ENCODE assay signal across 11 cellular contexts in genomic region chr2:3522851-3523481, GRCh38. TPM values are rescaled to one million over a fixed set of nuclear protein-coding genes. Genes with fewer than 3 reads are reported as not detected.
DNase-seq lines count a peak whose midpoint lies in the region; ATAC-seq and TF ChIP-seq lines count a peak whose summit lies in the region.
"Had no signal": no experiment of that assay in that cellular context is flagged by ENCODE, and none has a peak within 500 bp of the region (broad histone marks: within the 10 kb centered on the region; RNA-seq: fewer than 3 reads in every experiment).

No MANE protein-coding gene starts in this region.

- DNase-seq in BE2C = no peak
- DNase-seq in fibroblast of villous mesenchyme (ENCODE audit: low read depth) = peak; percentile 88
- no peak for DNase-seq in OCI-LY7 (ENCODE audit: low spot score)
- DNase-seq in HEK293T (ENCODE audit: extremely low spot score) = no peak
- DNase-seq in medulla oblongata (ENCODE audit: extremely low spot score) = no peak
- DNase-seq: activated CD4-positive, alpha-beta T cell treated with anti-CD3 and anti-CD28 coated beads for 48 hours; midbrain; NCI-H1048 had no signal

- CTCF ChIA-PET in OCI-LY7 (lab: Charles Lee; ENCODE audit: unreplicated experiment) = no interaction called here
- CTCF ChIA-PET in HEK293T (lab: Yijun Ruan, JAX) = no interaction called here

- H3K27me3 ChIP-seq in BE2C (no peaks in the 10 kb centered on the region), rectal smooth muscle tissue (ENCODE audit: control insufficient read depth, insufficient read depth, low read length) (no peaks in the 10 kb centered on the region)

- H3K36me3 ChIP-seq in BE2C = no peaks in the 10 kb centered on the region
- H3K36me3 ChIP-seq in rectal smooth muscle tissue (ENCODE audit: control insufficient read depth, insufficient read depth, low read length) = no peaks in the 10 kb centered on the region
- H3K36me3 ChIP-seq in OCI-LY7 (ENCODE audit: insufficient read depth, low read length) = no peaks in the 10 kb centered on the region

- no peak overlapping the region for H3K4me2 ChIP-seq in OCI-LY7 (ENCODE audit: low read length)

- H3K9me3 ChIP-seq in BE2C (no peaks in the 10 kb centered on the region), OCI-LY7 (ENCODE audit: low read length) (no peaks in the 10 kb centered on the region)

- no peak for ATAC-seq in HG03108 (IDR thresholded peaks at IDR 0.05; ENCODE audit: unreplicated experiment)

- H3K4me3 ChIP-seq in BE2C (ENCODE audit: low read depth, low read length) (peak overlapping the region; percentile 25), fibroblast of villous mesenchyme (ENCODE audit: low read depth, low read length) (peak overlapping the region; percentile 6), rectal smooth muscle tissue (ENCODE audit: low read length) (no peak overlapping the region), OCI-LY7 (ENCODE audit: low read depth, low read length, poor library complexity, severe bottlenecking) (no peak overlapping the region)

- TF ChIP-seq CTCF in BE2C (IDR thresholded peaks at IDR 0.05; ENCODE audit: low read depth, low read length) (no peak), VCaP (conservative IDR thresholded peaks at IDR 0.05) (no peak), fibroblast of villous mesenchyme (IDR thresholded peaks at IDR 0.05; ENCODE audit: insufficient read depth, low read depth, low read length) (no peak), OCI-LY7 (conservative IDR thresholded peaks at IDR 0.05; ENCODE audit: low read length) (no peak)

- no peaks in the 10 kb centered on the region for H4K20me1 ChIP-seq in OCI-LY7 (ENCODE audit: insufficient read depth, low read length)

- no peaks in the 10 kb centered on the region for H3K9me2 ChIP-seq in OCI-LY7 (ENCODE audit: insufficient read depth, low read length)

- POLR2A ChIA-PET in OCI-LY7 (lab: Charles Lee) = interaction anchor here (0.6 kb wide), 1 partner anchor 1422 kb away, joined by 6 read pairs; no protein-coding TSS in a partner anchor
- POLR2A ChIA-PET in HEK293T (lab: Yijun Ruan, JAX) = no interaction called here

- H3K27ac ChIP-seq in VCaP (peak overlapping the region; percentile 92), rectal smooth muscle tissue (ENCODE audit: low read depth, low read length) (peak overlapping the region; percentile 84), OCI-LY7 (ENCODE audit: low read depth, low read length, poor library complexity, severe bottlenecking) (no peak overlapping the region)

- no TSS peak for BruUV-seq in OCI-LY7 (replicated peaks; lab: Mats Ljungman, UMichigan)

- H2AFZ ChIP-seq in OCI-LY7 (ENCODE audit: low read length) = no peak overlapping the region

- peaks cover 5% of the 10 kb centered on the region; the same call in 1 of the 2 replicates for H3K79me2 ChIP-seq in OCI-LY7 (ENCODE audit: insufficient read depth, low read depth, low read length)

- intact Hi-C loops in OCI-LY7 (cut with micrococcal nuclease; ENCODE audit: unreplicated experiment) = no loop called here

- H3K9ac ChIP-seq in rectal smooth muscle tissue (ENCODE audit: low read length) = no peak overlapping the region

- H3K4me1 ChIP-seq in BE2C = peaks cover 18% of the 10 kb centered on the region
- H3K4me1 ChIP-seq in rectal smooth muscle tissue (ENCODE audit: control insufficient read depth, insufficient read depth, low read length) = peaks cover 33% of the 10 kb centered on the region
- H3K4me1 ChIP-seq in OCI-LY7 (ENCODE audit: insufficient read depth, low read length, poor library complexity, severe bottlenecking) = peaks cover 16% of the 10 kb centered on the region

TF ChIP-seq in HEK293T, 16 proteins besides CTCF, POLR2A, EP300 and RAD21:
- TF ChIP-seq SP1 (IDR thresholded peaks at IDR 0.05) (no peak), HDGF (IDR thresholded peaks at IDR 0.05; ENCODE audit: borderline replicate concordance) (no peak), FOXM1 (IDR thresholded peaks at IDR 0.05; ENCODE audit: borderline replicate concordance) (no peak), LEF1 (IDR thresholded peaks at IDR 0.05; ENCODE audit: borderline replicate concordance) (no peak), CTBP1 (IDR thresholded peaks at IDR 0.05; ENCODE audit: borderline replicate concordance) (no peak), ZNF384 (IDR thresholded peaks at IDR 0.05) (no peak), NFRKB (IDR thresholded peaks at IDR 0.05) (no peak), SUZ12 (IDR thresholded peaks at IDR 0.05) (no peak), FOXK2 (IDR thresholded peaks at IDR 0.05) (no peak), ELF4 (IDR thresholded peaks at IDR 0.05) (no peak), PKNOX1 (IDR thresholded peaks at IDR 0.05) (no peak), FOXA1 (IDR thresholded peaks at IDR 0.05) (no peak), ARNT (IDR thresholded peaks at IDR 0.05) (no peak), BHLHE40 (IDR thresholded peaks at IDR 0.05; ENCODE audit: borderline replicate concordance) (no peak), L3MBTL2 (conservative IDR thresholded peaks at IDR 0.05) (no peak), TARDBP (IDR thresholded peaks at IDR 0.05) (no peak)
TF ChIP-seq in HEK293T: peak in this region for 0.

RNA-seq across cellular contexts. Expression of gene ADI1, which starts 3.6 kb away (rescaled TPM):
- 20.7 TPM for polyA plus RNA-seq in BE2C (2012; ENCODE audit: insufficient read depth, insufficient read length, low read depth)
- total RNA-seq in fibroblast of villous mesenchyme (47.7 and 66.5 TPM in 2 replicates), OCI-LY7 (2022) (22.1 and 26.2 TPM in 2 replicates)
- 19.2 and 20.0 TPM in 2 replicates for total RNA-seq in OCI-LY7 (2014; rRNA removed; shearing (Covaris generic))

RNA-seq across cellular contexts. Expression of gene RNASEH1, which starts 35.2 kb away (rescaled TPM):
- polyA plus RNA-seq in BE2C (2012; ENCODE audit: insufficient read depth, insufficient read length, low read depth) = 43.9 TPM
- total RNA-seq in fibroblast of villous mesenchyme (42.7 and 48.3 TPM in 2 replicates), OCI-LY7 (2022) (41.9 and 48.2 TPM in 2 replicates)
- 34.7 and 35.7 TPM in 2 replicates for total RNA-seq in OCI-LY7 (2014; rRNA removed; shearing (Covaris generic))

RNA-seq across cellular contexts. Expression of gene RPS7, which starts 52.1 kb away (rescaled TPM):
- polyA plus RNA-seq in BE2C (2012; ENCODE audit: insufficient read depth, insufficient read length, low read depth) = 1,421 TPM
- total RNA-seq in fibroblast of villous mesenchyme (1,279 and 1,357 TPM in 2 replicates), OCI-LY7 (2022) (2,524 and 2,654 TPM in 2 replicates)
- total RNA-seq in OCI-LY7 (2014; rRNA removed; shearing (Covaris generic)) = 2,658 and 2,982 TPM in 2 replicates

Comparison
In these comparisons a context has a peak if more than half of its experiments do, and no peak if none do; other contexts are left out.
1. H3K4me3 ChIP-seq: peak in BE2C (single experiment) and fibroblast of villous mesenchyme (single experiment); none in rectal smooth muscle tissue (single experiment) and OCI-LY7 (single experiment).